In genomic region chr5:19928556-19929421, GRCh38 we compare ENCODE assay signal across 9 cellular contexts. TPM values are rescaled to one million over a fixed set of nuclear protein-coding genes. Genes with fewer than 3 reads are reported as not detected.
DNase-seq lines count a peak whose midpoint lies in the region; ATAC-seq and TF ChIP-seq lines count a peak whose summit lies in the region.
"Had no signal": no experiment of that assay in that cellular context is flagged by ENCODE, and none has a peak within 500 bp of the region (broad histone marks: within the 10 kb centered on the region; RNA-seq: fewer than 3 reads in every experiment).

No MANE protein-coding gene starts in this region.

- peak; percentile 52 for ATAC-seq in HG02588 (IDR thresholded peaks at IDR 0.05; ENCODE audit: unreplicated experiment)
- no peak for ATAC-seq in HG03469 (IDR thresholded peaks at IDR 0.05; ENCODE audit: unreplicated experiment)
- no peak for ATAC-seq in HG02970 (IDR thresholded peaks at IDR 0.05; ENCODE audit: low FRiP score, unreplicated experiment)

- peak; percentile 50 for DNase-seq in AG10803 (ENCODE audit: low read depth)
- peak; percentile 74 for DNase-seq in RPMI7951 (ENCODE audit: low read depth)
- DNase-seq in fibroblast of the conjunctiva (ENCODE audit: low read depth), result peak; percentile 65
- DNase-seq in COLO668 (lab: John Stamatoyannopoulos, UW; ENCODE audit: unreplicated experiment), result no peak
- DNase-seq in stimulated activated CD4-positive, alpha-beta T cell treated with anti-CD3 and anti-CD28 coated beads, Interleukin-2, amount 100 ng/mL, for 24 hours, result no peak

- TF ChIP-seq CTCF in AG10803 (conservative IDR thresholded peaks at IDR 0.05; ENCODE audit: low read length), result no peak

- H3K4me3 ChIP-seq in AG10803 (ENCODE audit: low read length), result no peak overlapping the region
- H3K4me3 ChIP-seq: SJSA1 had no signal

RNA-seq across cellular contexts. Expression of gene CDH18, which starts 59.2 kb away (rescaled TPM):
- 14.8 and 22.2 TPM in 2 replicates for total RNA-seq in RPMI7951 (2014; rRNA removed; shearing (Covaris generic))
- total RNA-seq: SJSA1 had no signal

Comparison
In these comparisons a context has a peak if more than half of its experiments do, and no peak if none do; other contexts are left out.
1. DNase-seq: peak in AG10803 (single experiment), RPMI7951 (single experiment) and fibroblast of the conjunctiva (single experiment); none in COLO668 (single experiment) and stimulated activated CD4-positive, alpha-beta T cell treated with anti-CD3 and anti-CD28 coated beads, Interleukin-2, amount 100 ng/mL, for 24 hours (0 of 2).